In genomic region chr6:126107475-126108121, GRCh38 we compare ENCODE assay signal across 26 cellular contexts.
DNase-seq lines count a peak whose midpoint lies in the region; ATAC-seq and TF ChIP-seq lines count a peak whose summit lies in the region.
"Had no signal": no experiment of that assay in that cellular context is flagged by ENCODE, and none has a peak within 500 bp of the region (broad histone marks: within the 10 kb centered on the region; RNA-seq: fewer than 3 reads in every experiment).

No MANE protein-coding gene starts in this region.

- H3K4me3 Mint-ChIP-seq in neural progenitor cell (peak overlapping the region; percentile 8), CD14-positive monocyte (no peak overlapping the region)
- H3K4me3 Mint-ChIP-seq: CD8-positive, alpha-beta T cell; T-helper 1 cell treated with Interleukin-12 subunit alpha and Interleukin-12 subunit beta and Interleukin-4 antibody, amounts not matched to agents 30 μg/mL and 1 μg/mL, for 36 hours had no signal

- no peaks in the 10 kb centered on the region for H3K79me2 ChIP-seq in neural progenitor cell (ENCODE audit: low read depth)

- no peaks in the 10 kb centered on the region for H3K27me3 ChIP-seq in neural progenitor cell
- H3K27me3 ChIP-seq in left lung: no peaks in the 10 kb centered on the region
- H3K27me3 ChIP-seq: transverse colon had no signal

- no peaks in the 10 kb centered on the region for H4K20me1 ChIP-seq in neural progenitor cell (ENCODE audit: low read depth)

- peaks cover 56% of the 10 kb centered on the region for H3K4me1 Mint-ChIP-seq in neural progenitor cell
- no peaks in the 10 kb centered on the region for H3K4me1 Mint-ChIP-seq in CD14-positive monocyte

- H3K36me3 Mint-ChIP-seq in neural progenitor cell: peaks cover 17% of the 10 kb centered on the region
- no peaks in the 10 kb centered on the region for H3K36me3 Mint-ChIP-seq in CD14-positive monocyte

- TF ChIP-seq CTCF in VCaP (conservative IDR thresholded peaks at IDR 0.05): no peak
- no peak for TF ChIP-seq CTCF in fibroblast of mammary gland (conservative IDR thresholded peaks at IDR 0.05; ENCODE audit: control insufficient read depth, insufficient read depth, low read depth, low read length)
- no peak for TF ChIP-seq CTCF in neural progenitor cell (IDR thresholded peaks at IDR 0.05)
- no peak for TF ChIP-seq CTCF in left lung (IDR thresholded peaks at IDR 0.05)
- TF ChIP-seq CTCF in CD14-positive monocyte (IDR thresholded peaks at IDR 0.05): no peak

- peak overlapping the region; percentile 72 for H3K4me2 ChIP-seq in neural progenitor cell

- ATAC-seq in left lung (no peak), left lobe of liver (no peak), HG02852 (IDR thresholded peaks at IDR 0.05; ENCODE audit: unreplicated experiment) (no peak)
- ATAC-seq: CD8-positive, alpha-beta T cell had no signal

- H3K9ac ChIP-seq in neural progenitor cell: no peak overlapping the region
- H3K9ac ChIP-seq: GM23248 had no signal

- H3F3A ChIP-seq in neural progenitor cell (ENCODE audit: low read depth): peaks cover 6% of the 10 kb centered on the region

- peaks cover 2% of the 10 kb centered on the region for H3K27me3 Mint-ChIP-seq in neural progenitor cell (ENCODE audit: insufficient read depth, low read depth)
- peaks cover 0 to 2% (median 0%) of the 10 kb centered on the region in 3 donors for H3K27me3 Mint-ChIP-seq in CD14-positive monocyte (ENCODE audit: low read depth in 3 of 3)

- H3K27ac Mint-ChIP-seq in neural progenitor cell: peak overlapping the region; percentile 91
- no peak overlapping the region for H3K27ac Mint-ChIP-seq in CD14-positive monocyte
- H3K27ac Mint-ChIP-seq: CD8-positive, alpha-beta T cell; T-helper 1 cell treated with Interleukin-12 subunit alpha and Interleukin-12 subunit beta and Interleukin-4 antibody, amounts not matched to agents 30 μg/mL and 1 μg/mL, for 36 hours had no signal

- peak overlapping the region; percentile 35 for H2AFZ ChIP-seq in neural progenitor cell (replicated peaks)
- H2AFZ ChIP-seq: GM23248 had no signal

- H3K4me1 ChIP-seq in neural progenitor cell (peaks cover 41% of the 10 kb centered on the region), left lung (no peaks in the 10 kb centered on the region)
- H3K4me1 ChIP-seq: transverse colon had no signal

- intact Hi-C loops in left lung (cut with DNase I): no loop called here
- intact Hi-C loops in CD14-positive monocyte (cut with micrococcal nuclease): no loop called here

- H3K9me3 ChIP-seq in neural progenitor cell (ENCODE audit: low read depth): no peaks in the 10 kb centered on the region
- no peaks in the 10 kb centered on the region for H3K9me3 ChIP-seq in left lung
- H3K9me3 ChIP-seq: transverse colon had no signal

- H3K36me3 ChIP-seq in neural progenitor cell: no peaks in the 10 kb centered on the region
- peaks cover 0 to 4% of the 10 kb centered on the region in 2 donors for H3K36me3 ChIP-seq in left lung
- H3K36me3 ChIP-seq: transverse colon, WERI-Rb-1 had no signal

- peak overlapping the region; percentile 71 for H3K27ac ChIP-seq in VCaP
- H3K27ac ChIP-seq in neural progenitor cell: peak overlapping the region; percentile 23
- no peak overlapping the region for H3K27ac ChIP-seq in left lung
- H3K27ac ChIP-seq: GM23248, transverse colon, WERI-Rb-1 had no signal

- H3K4me3 ChIP-seq in fibroblast of mammary gland (ENCODE audit: control insufficient read depth, low read depth, low read length) (no peak overlapping the region), neural progenitor cell (peak overlapping the region; percentile 25), left lung (no peak overlapping the region)
- H3K4me3 ChIP-seq: GM23248, transverse colon had no signal

- no peaks in the 10 kb centered on the region for H3K9me3 Mint-ChIP-seq in neural progenitor cell
- no peaks in the 10 kb centered on the region for H3K9me3 Mint-ChIP-seq in CD14-positive monocyte
- H3K9me3 Mint-ChIP-seq: T-helper 1 cell treated with Interleukin-12 subunit alpha and Interleukin-12 subunit beta and Interleukin-4 antibody, amounts not matched to agents 30 μg/mL and 1 μg/mL, for 36 hours had no signal

- DNase-seq in ELF-1 (ENCODE audit: low read depth, low spot score) (peak; percentile 28), fibroblast of mammary gland (ENCODE audit: low read depth) (peak; percentile 25), neural progenitor cell (ENCODE audit: low spot score) (peak; percentile 77), left lung (no peak), CD14-positive monocyte (ENCODE audit: low spot score) (no peak), left lobe of liver (ENCODE audit: low spot score) (no peak)
- DNase-seq: ACHN; activated CD4-positive, alpha-beta T cell treated with anti-CD3 and anti-CD28 coated beads, Interleukin-2, amount 50 U/mL, for 48 hours; activated naive CD4-positive, alpha-beta T cell treated with Interleukin-2 at 50 U/mL for 16 hours; activated T-cell treated with anti-CD3 and anti-CD28 coated beads for 4 hours; aorta; CD8-positive, alpha-beta T cell; DMS79 treated with DMSO at 0.1 percent for 48 hours; GM23248; kidney; mesendoderm; NCI-H1092; NCI-H524 treated with DMSO at 0.1 percent for 48 hours; retina; SHP77 treated with DMSO at 0.1 percent for 48 hours; stimulated activated naive CD4-positive, alpha-beta T cell; transverse colon; WERI-Rb-1 had no signal

Comparison
In these comparisons a context has a peak if more than half of its experiments do, and no peak if none do; other contexts are left out.
1. DNase-seq: peak in ELF-1 (single experiment), fibroblast of mammary gland (single experiment) and neural progenitor cell (single experiment); none in left lung (0 of 2), CD14-positive monocyte (single experiment) and left lobe of liver (single experiment).
2. H3K27ac ChIP-seq: peak in VCaP (single experiment) and neural progenitor cell (single experiment); none in left lung (0 of 2).